In the genomic region with DNA sequence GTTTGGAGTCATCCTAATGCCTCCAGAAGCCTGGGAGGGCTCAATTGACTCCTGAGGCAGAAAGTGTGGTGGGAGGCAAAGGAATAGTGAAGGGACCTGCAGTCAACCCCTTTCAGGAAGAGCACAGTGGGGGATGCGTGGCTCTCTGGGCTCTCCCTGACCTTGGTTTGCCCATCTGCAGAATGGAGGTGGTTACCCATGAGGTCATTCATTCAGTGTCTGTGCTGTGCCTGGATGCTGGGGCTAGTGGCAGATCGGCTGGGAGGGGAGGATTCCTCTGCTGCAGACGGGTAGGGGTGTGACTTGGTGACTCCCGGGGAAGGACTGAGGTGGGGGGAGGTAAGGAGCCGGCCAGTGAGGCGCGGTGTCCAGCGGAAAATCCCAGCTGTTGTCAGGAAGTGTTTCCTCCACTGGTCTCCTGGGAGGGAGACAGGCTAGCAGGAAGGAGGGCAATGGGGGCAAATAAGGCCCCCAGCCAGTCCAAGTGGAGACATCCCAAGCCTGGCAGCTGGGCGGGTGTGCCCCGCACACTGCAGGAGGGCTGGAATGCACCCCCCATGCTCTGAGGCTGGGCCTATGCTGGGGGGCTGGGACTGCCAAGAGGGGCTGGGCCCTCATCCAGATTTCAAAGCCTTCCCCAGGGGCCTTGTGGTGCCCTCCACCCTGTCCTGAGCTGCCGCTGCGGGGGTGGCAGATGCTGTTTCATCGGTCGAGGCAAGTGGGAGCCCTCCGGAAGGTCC, we compare ENCODE assay signal across 8 cellular contexts. TPM values are rescaled to one million over a fixed set of nuclear protein-coding genes. Genes with fewer than 3 reads are reported as not detected.
DNase-seq lines count a peak whose midpoint lies in the region; ATAC-seq and TF ChIP-seq lines count a peak whose summit lies in the region.

No MANE protein-coding gene starts in this region.

- intact Hi-C loops in upper lobe of right lung (cut with DNase I), result no loop called here

- H3K27me3 ChIP-seq in BE2C (no peaks in the 10 kb centered on the region), HUES64 (ENCODE audit: insufficient read depth, low read length) (no peaks in the 10 kb centered on the region), upper lobe of right lung (no peaks in the 10 kb centered on the region)

- DNase-seq in BE2C, result peak; percentile 59
- peak in 7 of 61 donors; percentile 16 to 48 (median 35) for DNase-seq in caudate nucleus (lab: John Stamatoyannopoulos, UW)
- peak; percentile 35 to 62 for DNase-seq in lung microvascular endothelial cell (ENCODE audit: low read depth in 2 of 2)
- peak; percentile 68 for DNase-seq in upper lobe of right lung
- DNase-seq in stimulated activated CD4-positive, alpha-beta T cell treated with anti-CD3 and anti-CD28 coated beads, Interleukin-15, amount 100 ng/mL, for 24 hours, result no peak
- DNase-seq in HEK293T (ENCODE audit: extremely low spot score), result no peak

- ATAC-seq in upper lobe of right lung, result peak; percentile 16
- no peak for ATAC-seq in HG03097 (IDR thresholded peaks at IDR 0.05; ENCODE audit: low FRiP score, unreplicated experiment)

- peak overlapping the region; percentile 59 for H3K27ac ChIP-seq in HUES64 (ENCODE audit: low read depth, low read length)
- peak overlapping the region; percentile 98 for H3K27ac ChIP-seq in caudate nucleus (ENCODE audit: low read depth, low read length)
- H3K27ac ChIP-seq in upper lobe of right lung, result peak overlapping the region; percentile 85

- H3K9ac ChIP-seq in HUES64 (ENCODE audit: low read depth, low read length), result no peak overlapping the region

- 33% methylated on average over 15 of the region's 15 CpGs for WGBS in HUES64

- CTCF ChIA-PET in HEK293T (lab: Yijun Ruan, JAX), result no interaction called here

- H3K4me3 ChIP-seq in BE2C (ENCODE audit: low read depth, low read length), result peak overlapping the region; percentile 22
- H3K4me3 ChIP-seq in HUES64 (ENCODE audit: low read length), result no peak overlapping the region
- peak overlapping the region; percentile 39 for H3K4me3 ChIP-seq in upper lobe of right lung

- TF ChIP-seq CTCF in BE2C (IDR thresholded peaks at IDR 0.05; ENCODE audit: low read depth, low read length) (no peak), upper lobe of right lung (IDR thresholded peaks at IDR 0.05) (no peak)

- 0 out of 2 replicates have a peak, but pooled peaks cover 4% of the 10 kb centered on the region for H3K36me3 ChIP-seq in BE2C
- H3K36me3 ChIP-seq in HUES64 (ENCODE audit: insufficient read depth, low read length), result no peaks in the 10 kb centered on the region
- H3K36me3 ChIP-seq in upper lobe of right lung, result no peaks in the 10 kb centered on the region

- POLR2A ChIA-PET in HEK293T (lab: Yijun Ruan, JAX), result no interaction called here

- H3K9me3 ChIP-seq in BE2C (no peaks in the 10 kb centered on the region), HUES64 (ENCODE audit: insufficient read depth, low read depth, low read length) (no peaks in the 10 kb centered on the region), upper lobe of right lung (no peaks in the 10 kb centered on the region)

- H3K4me1 ChIP-seq in BE2C (peaks cover 55% of the 10 kb centered on the region), HUES64 (ENCODE audit: insufficient read depth, low read length) (peaks cover 57% of the 10 kb centered on the region), upper lobe of right lung (peaks cover 87% of the 10 kb centered on the region)

TF ChIP-seq in HEK293T, 16 proteins besides CTCF, POLR2A, EP300 and RAD21:
- no peak for TF ChIP-seq FOXK2 (IDR thresholded peaks at IDR 0.05)
- no peak for TF ChIP-seq SP1 (IDR thresholded peaks at IDR 0.05)
- TF ChIP-seq ZNF384 (IDR thresholded peaks at IDR 0.05), result no peak
- no peak for TF ChIP-seq SUZ12 (IDR thresholded peaks at IDR 0.05)
TF ChIP-seq in HEK293T: peak in this region for 0.

RNA-seq across cellular contexts. Expression of a gene that starts 10.9 kb away (rescaled TPM):
- 263 TPM for polyA plus RNA-seq in BE2C (2012; ENCODE audit: insufficient read depth, insufficient read length, low read depth)
- polyA plus RNA-seq in HUES64 (2013, experiment 1 of 2), result 83.6 TPM
- 88.1 TPM for polyA plus RNA-seq in HUES64 (2013, experiment 2 of 2)
- total RNA-seq in lung microvascular endothelial cell, result 20.7 and 39.1 TPM in 2 replicates
- 30.6 TPM for total RNA-seq in upper lobe of right lung

Comparison
In these comparisons a context has a peak if more than half of its experiments do, and no peak if none do; other contexts are left out.
1. DNase-seq: peak in BE2C (single experiment), lung microvascular endothelial cell (2 of 2) and upper lobe of right lung (single experiment); none in stimulated activated CD4-positive, alpha-beta T cell treated with anti-CD3 and anti-CD28 coated beads, Interleukin-15, amount 100 ng/mL, for 24 hours (single experiment) and HEK293T (single experiment).
2. Peak in every context shown above with its lines, with median percentiles within 50 percentile points of each other: H3K27ac ChIP-seq.